9 cellular contexts compared by ENCODE assay signal in the genomic region with DNA sequence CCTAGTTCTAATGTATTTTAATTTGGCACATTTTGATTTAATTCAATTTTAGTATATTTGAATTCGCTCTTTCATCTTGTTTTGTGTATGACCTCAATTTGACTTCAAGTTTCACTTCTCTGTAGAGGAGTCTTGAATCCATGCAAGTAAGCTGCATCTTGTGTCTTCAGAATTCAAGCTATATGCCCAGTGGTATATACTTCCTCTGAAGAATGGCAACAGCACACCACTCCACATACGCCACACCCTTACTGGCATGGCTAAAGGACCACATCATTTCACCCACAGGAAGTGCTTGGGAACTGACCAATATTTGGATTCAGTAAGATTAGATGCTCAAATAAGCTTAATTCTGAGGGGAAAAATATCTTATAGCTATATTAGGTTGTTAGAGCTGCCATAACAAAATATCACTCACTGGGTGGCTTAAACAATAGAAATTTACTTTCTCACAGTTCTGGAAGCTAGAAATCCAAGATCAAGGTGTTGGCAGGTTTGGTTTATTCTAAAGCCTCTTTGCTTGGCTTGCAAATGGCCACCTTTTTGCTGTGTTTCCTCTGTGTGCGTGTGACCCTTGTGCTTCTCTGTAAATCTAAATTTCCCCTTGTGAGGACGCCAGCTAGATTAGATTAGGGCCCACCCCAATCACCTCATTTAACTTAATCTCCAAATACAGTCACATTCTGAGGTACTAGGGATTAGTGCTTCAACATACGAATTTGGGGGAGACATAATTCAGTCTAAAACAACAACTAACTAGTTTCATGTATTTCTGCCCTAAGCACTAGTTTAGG. TPM values are rescaled to one million over a fixed set of nuclear protein-coding genes. Genes with fewer than 3 reads are reported as not detected.
DNase-seq lines count a peak whose midpoint lies in the region; ATAC-seq and FAIRE-seq lines count a peak whose summit lies in the region.
"Had no signal": no experiment of that assay in that cellular context is flagged by ENCODE, and none has a peak within 500 bp of the region (broad histone marks: within the 10 kb centered on the region; RNA-seq: fewer than 3 reads in every experiment).

No MANE protein-coding gene starts in this region.

- peaks cover 41% of the 10 kb centered on the region for H3K4me1 Mint-ChIP-seq in activated T-helper 1 cell treated with anti-CD3 and anti-CD28 coated beads, Interleukin-12 subunit alpha, Interleukin-12 subunit beta, Interleukin-2, Interleukin-4 antibody, amounts not matched to agents 30 ng/mL and 10 ng/mL and 1 ng/mL, durations not matched to agents 14 hours and 24 hours and 36 hours (ENCODE audit: low read depth)

- ATAC-seq in HG03460 (IDR thresholded peaks at IDR 0.05; ENCODE audit: unreplicated experiment): peak; percentile 20

- H3K27ac ChIP-seq in small intestine (ENCODE audit: low read depth in 1 of 2, low read length in 1 of 2): peak overlapping the region; percentile 43 to 50

- peak overlapping the region; percentile 96 for H3K27ac Mint-ChIP-seq in activated T-helper 1 cell treated with anti-CD3 and anti-CD28 coated beads, Interleukin-12 subunit alpha, Interleukin-12 subunit beta, Interleukin-2, Interleukin-4 antibody, amounts not matched to agents 30 ng/mL and 10 ng/mL and 1 ng/mL, durations not matched to agents 14 hours and 24 hours and 36 hours

- no peak overlapping the region for H3K4me3 ChIP-seq in small intestine (ENCODE audit: low read depth in 1 of 2, low read length in 2 of 2)
- H3K4me3 ChIP-seq: HAP-1 had no signal

- no peak for FAIRE-seq in small intestine (lab: Jason Lieb, UNC)

- peaks cover under 1 to 6% of the 10 kb centered on the region in 2 donors for H3K4me1 ChIP-seq in small intestine (ENCODE audit: control insufficient read depth in 2 of 2, insufficient read depth in 1 of 2, low read depth in 1 of 2, low read length in 1 of 2)

- no peaks in the 10 kb centered on the region for H3K9me3 Mint-ChIP-seq in activated T-helper 1 cell treated with anti-CD3 and anti-CD28 coated beads, Interleukin-12 subunit alpha, Interleukin-12 subunit beta, Interleukin-2, Interleukin-4 antibody, amounts not matched to agents 30 ng/mL and 10 ng/mL and 1 ng/mL, durations not matched to agents 14 hours and 24 hours and 36 hours

- H3K27me3 ChIP-seq in small intestine (ENCODE audit: control insufficient read depth in 2 of 2, insufficient read depth in 2 of 2, low read length in 2 of 2): no peaks in the 10 kb centered on the region

- H3K36me3 ChIP-seq in small intestine (ENCODE audit: control insufficient read depth in 2 of 2, insufficient read depth in 2 of 2, low read length in 2 of 2): no peaks in the 10 kb centered on the region
- H3K36me3 ChIP-seq: HAP-1 had no signal

- peaks cover 14% of the 10 kb centered on the region for H3K36me3 Mint-ChIP-seq in activated T-helper 1 cell treated with anti-CD3 and anti-CD28 coated beads, Interleukin-12 subunit alpha, Interleukin-12 subunit beta, Interleukin-2, Interleukin-4 antibody, amounts not matched to agents 30 ng/mL and 10 ng/mL and 1 ng/mL, durations not matched to agents 14 hours and 24 hours and 36 hours (ENCODE audit: low read depth)

- DNase-seq in NCI-H82 (lab: John Stamatoyannopoulos, UW) (peak; percentile 43), NCI-H82 treated with DMSO at 0.1 percent for 48 hours (lab: John Stamatoyannopoulos, UW; ENCODE audit: unreplicated experiment) (no peak), small intestine (no peak), kidney tubule cell (ENCODE audit: low spot score) (no peak), cerebellum (ENCODE audit: low spot score) (no peak), DMS53 treated with DMSO at 0.1 percent for 48 hours (lab: John Stamatoyannopoulos, UW; ENCODE audit: unreplicated experiment) (no peak)
- no peak for DNase-seq in activated T-helper 1 cell treated with anti-CD3 and anti-CD28 coated beads, Interleukin-12 subunit alpha, Interleukin-12 subunit beta, Interleukin-2, Interleukin-4 antibody, amounts not matched to agents 30 ng/mL and 10 ng/mL and 1 ng/mL, durations not matched to agents 14 hours and 24 hours and 36 hours (ENCODE audit: low spot score)

- intact Hi-C loops in activated T-helper 1 cell treated with anti-CD3 and anti-CD28 coated beads, Interleukin-12 subunit alpha, Interleukin-12 subunit beta, Interleukin-2, Interleukin-4 antibody, amounts not matched to agents 30 ng/mL and 10 ng/mL and 1 ng/mL, durations not matched to agents 14 hours and 24 hours and 36 hours (cut with micrococcal nuclease): loop anchor here (5.0 to 10.0 kb wide), 2 partner anchors 424 to 1214 kb away; partner anchors contain the start of gene NUS1

- H3K9me3 ChIP-seq in small intestine (ENCODE audit: control insufficient read depth, low read depth): no peaks in the 10 kb centered on the region
- H3K9me3 ChIP-seq: HAP-1 had no signal

- no peaks in the 10 kb centered on the region for H3K27me3 Mint-ChIP-seq in activated T-helper 1 cell treated with anti-CD3 and anti-CD28 coated beads, Interleukin-12 subunit alpha, Interleukin-12 subunit beta, Interleukin-2, Interleukin-4 antibody, amounts not matched to agents 30 ng/mL and 10 ng/mL and 1 ng/mL, durations not matched to agents 14 hours and 24 hours and 36 hours (ENCODE audit: insufficient read depth)

- H3K4me3 Mint-ChIP-seq in activated T-helper 1 cell treated with anti-CD3 and anti-CD28 coated beads, Interleukin-12 subunit alpha, Interleukin-12 subunit beta, Interleukin-2, Interleukin-4 antibody, amounts not matched to agents 30 ng/mL and 10 ng/mL and 1 ng/mL, durations not matched to agents 14 hours and 24 hours and 36 hours: peak overlapping the region; percentile 94

- WGBS in small intestine, 3 donors: 66 to 73% (median 70%) methylated on average over 5 of the region's 5 CpGs

RNA-seq across cellular contexts. Expression of gene ASF1A, which starts 2.8 kb away (rescaled TPM):
- 36.0 and 42.9 TPM in 2 replicates for total RNA-seq in activated T-helper 1 cell treated with anti-CD3 and anti-CD28 coated beads, Interleukin-12 subunit alpha, Interleukin-12 subunit beta, Interleukin-2, Interleukin-4 antibody, amounts not matched to agents 30 ng/mL and 10 ng/mL and 1 ng/mL, durations not matched to agents 14 hours and 24 hours and 36 hours
- polyA plus RNA-seq in small intestine: 10 to 100 TPM; 10.5 to 13.9 (median 12.7) TPM
- 31.0 TPM for total RNA-seq in cerebellum

RNA-seq across cellular contexts. Expression of gene MCM9, which starts 43.8 kb away (rescaled TPM):
- 19.8 and 24.4 TPM in 2 replicates for total RNA-seq in activated T-helper 1 cell treated with anti-CD3 and anti-CD28 coated beads, Interleukin-12 subunit alpha, Interleukin-12 subunit beta, Interleukin-2, Interleukin-4 antibody, amounts not matched to agents 30 ng/mL and 10 ng/mL and 1 ng/mL, durations not matched to agents 14 hours and 24 hours and 36 hours
- polyA plus RNA-seq in small intestine: 1 to 10 TPM; 3.1 to 5.3 (median 3.5) TPM
- total RNA-seq in cerebellum: 14.2 TPM
